27 cellular contexts compared by ENCODE assay signal in the genomic region with DNA sequence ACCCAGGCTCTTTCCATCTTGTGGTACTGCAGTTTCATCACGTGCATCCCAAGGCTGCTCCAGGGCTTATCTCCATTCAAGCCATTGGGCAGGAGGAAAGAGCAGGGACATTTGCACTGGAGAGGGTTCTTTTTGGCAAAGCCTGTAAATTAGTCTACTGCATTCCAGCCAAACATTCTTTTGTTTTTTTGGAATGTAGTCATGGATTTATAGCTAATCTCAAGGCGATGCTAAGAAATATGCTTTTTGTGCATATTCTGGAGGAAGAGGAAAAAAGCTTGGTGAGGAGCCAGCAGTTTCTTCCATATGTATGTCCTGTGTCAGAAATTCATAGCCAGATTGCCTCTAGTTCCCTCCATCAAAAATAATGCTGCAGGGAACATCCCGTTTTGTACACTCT.
"Had no signal": no experiment of that assay in that cellular context is flagged by ENCODE, and none has a peak within 500 bp of the region (broad histone marks: within the 10 kb centered on the region; RNA-seq: fewer than 3 reads in every experiment).

No MANE protein-coding gene starts in this region.

- H3K4me1 Mint-ChIP-seq: endodermal cell; naive thymus-derived CD4-positive, alpha-beta T cell; nephron; neural progenitor cell; stimulated activated memory B cell treated with anti-CD40 and anti-IgM and Interleukin-4, amounts not matched to agents 10 μg/mL and 1 μg/mL and 100 μg/mL, for 72 hours had no signal

- H3K27me3 Mint-ChIP-seq: dendritic cell treated with granulocyte-macrophage colony-stimulating factor and Interleukin-4, amounts not matched to agents 40 ng/mL and 50 ng/mL, for 4 days; naive thymus-derived CD4-positive, alpha-beta T cell; stimulated activated memory B cell treated with anti-CD40 and anti-IgM and Interleukin-4, amounts not matched to agents 10 μg/mL and 1 μg/mL and 100 μg/mL, for 72 hours had no signal

- H3K27ac ChIP-seq: colonic mucosa, epithelial cell of prostate, left lung, neural progenitor cell, prostate gland, sigmoid colon, skin epidermis, spleen, testis, tibial artery, upper lobe of right lung, uterus had no signal

- H3K9me3 ChIP-seq: colonic mucosa, prostate gland, testis, tibial artery, upper lobe of right lung, uterus had no signal

- H3K4me3 ChIP-seq: colonic mucosa, left lung, neural progenitor cell, prostate gland, sigmoid colon, skin epidermis, spleen, testis, tibial artery, upper lobe of right lung, uterus had no signal

- H3K4me1 ChIP-seq: colonic mucosa, left lung, neural progenitor cell, prostate gland, spleen, testis, tibial artery, upper lobe of right lung, uterus had no signal

- H3K36me3 ChIP-seq: colonic mucosa, left lung, neural progenitor cell, prostate gland, sigmoid colon, spleen, tibial artery, upper lobe of right lung, uterus had no signal

- DNase-seq: colonic mucosa; effector CD8-positive, alpha-beta T cell; endodermal cell; hypothalamus; kidney; left cardiac atrium; left lung; mesendoderm; midbrain; naive thymus-derived CD4-positive, alpha-beta T cell; right cardiac atrium; sigmoid colon; spleen; stimulated activated CD4-positive, alpha-beta T cell treated with anti-CD3 and anti-CD28 coated beads, Interleukin-4, amount 100 ng/mL, for 4 hours; stimulated activated naive CD8-positive, alpha-beta T cell treated with anti-CD3 and anti-CD28 coated beads, Interleukin-15, Interleukin-2, amounts not matched to agents 100 U/mL and 50 U/mL, for 24 hours; substantia nigra; testis; tibial artery; upper lobe of right lung; uterus had no signal

- H3K9ac ChIP-seq: neural progenitor cell had no signal

- H3K27ac Mint-ChIP-seq: dendritic cell treated with granulocyte-macrophage colony-stimulating factor and Interleukin-4, amounts not matched to agents 40 ng/mL and 50 ng/mL, for 4 days; endodermal cell; naive thymus-derived CD4-positive, alpha-beta T cell; nephron; neural progenitor cell; stimulated activated memory B cell treated with anti-CD40 and anti-IgM and Interleukin-4, amounts not matched to agents 10 μg/mL and 1 μg/mL and 100 μg/mL, for 72 hours had no signal

- H3K4me3 Mint-ChIP-seq: dendritic cell treated with granulocyte-macrophage colony-stimulating factor and Interleukin-4, amounts not matched to agents 40 ng/mL and 50 ng/mL, for 4 days; endodermal cell; naive thymus-derived CD4-positive, alpha-beta T cell; nephron; neural progenitor cell; stimulated activated memory B cell treated with anti-CD40 and anti-IgM and Interleukin-4, amounts not matched to agents 10 μg/mL and 1 μg/mL and 100 μg/mL, for 72 hours had no signal

- H3K27me3 ChIP-seq: colonic mucosa, left lung, neural progenitor cell, sigmoid colon, spleen, testis, tibial artery, upper lobe of right lung, uterus had no signal
